Comparison of ENCODE assay signal across 8 cellular contexts in the genomic region with DNA sequence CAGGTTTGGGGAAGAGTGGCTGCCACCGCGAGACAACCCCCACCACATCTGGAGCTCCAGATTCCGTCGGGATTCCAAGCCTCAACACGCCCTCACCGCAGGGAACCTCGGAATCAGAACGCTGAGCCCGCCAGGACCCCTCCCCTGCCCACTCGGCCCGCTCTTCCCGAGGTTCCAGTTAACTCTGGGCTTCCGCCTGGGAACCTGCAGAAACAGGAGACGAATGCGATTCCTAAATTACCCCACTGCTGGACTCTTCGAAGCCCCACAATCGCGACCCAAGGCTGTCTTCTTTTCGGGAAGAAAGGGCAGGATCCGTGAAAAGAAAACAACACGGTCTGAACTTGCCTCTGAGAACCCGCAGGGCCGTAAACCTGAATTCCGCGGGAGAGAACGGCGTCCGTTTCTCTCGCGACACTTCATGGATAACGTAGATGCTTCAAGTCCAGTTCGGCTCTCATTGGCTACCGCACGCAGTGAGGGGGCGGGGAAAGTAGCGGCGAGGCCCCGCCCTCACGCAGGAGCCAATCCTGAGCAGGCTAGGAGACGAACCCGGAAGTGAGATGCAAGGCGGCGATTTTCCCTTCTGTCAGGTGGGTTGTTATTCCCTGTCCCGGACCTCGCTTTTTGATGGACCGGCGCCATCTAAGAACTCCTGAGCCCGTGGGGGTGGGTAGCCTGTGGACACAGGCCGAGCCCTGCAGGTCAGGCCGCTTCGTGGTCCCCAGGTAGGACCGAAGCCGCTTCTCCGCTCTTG. TPM values are rescaled to one million over a fixed set of nuclear protein-coding genes. Genes with fewer than 3 reads are reported as not detected.
DNase-seq lines count a peak whose midpoint lies in the region; ATAC-seq, FAIRE-seq and TF ChIP-seq lines count a peak whose summit lies in the region.

A gene with protein sequence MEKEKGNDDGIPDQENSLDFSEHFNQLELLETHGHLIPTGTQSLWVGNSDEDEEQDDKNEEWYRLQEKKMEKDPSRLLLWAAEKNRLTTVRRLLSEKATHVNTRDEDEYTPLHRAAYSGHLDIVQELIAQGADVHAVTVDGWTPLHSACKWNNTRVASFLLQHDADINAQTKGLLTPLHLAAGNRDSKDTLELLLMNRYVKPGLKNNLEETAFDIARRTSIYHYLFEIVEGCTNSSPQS (plus strand): TSS at position 542 of the 757 bp plus-strand sequence. CDS start 2,710 bp downstream, outside the sequence.
A gene (minus strand): TSS at position 402 of the 757 bp plus-strand sequence. CDS start 1,043 bp downstream, outside the sequence.

- intact Hi-C loops in psoas muscle (cut with DNase I), result loop anchor here in 1 of 2 donors (10.0 kb wide), 1 partner anchor 471 kb away; no protein-coding TSS in a partner anchor

- H3K27ac ChIP-seq in right atrium auricular region, result peak within 1 kb of the TSS; percentile 68 to 81
- H3K27ac ChIP-seq in psoas muscle, result peak within 1 kb of the TSS; percentile 78

- H3K9me3 ChIP-seq in right atrium auricular region, result no peaks in the 10 kb centered on the region
- H3K9me3 ChIP-seq in psoas muscle, result no peaks in the 10 kb centered on the region

- DNase-seq in NCI-H187 (lab: John Stamatoyannopoulos, UW) (peak; percentile 91 to 96), T-helper 2 cell (peak; percentile 88 to 98 (median 94)), anterior cingulate cortex (lab: John Stamatoyannopoulos, UW) (peak; percentile 63 to 98 (median 93)), right atrium auricular region (ENCODE audit: low spot score) (peak; percentile 99), psoas muscle (peak; percentile 95 to 98), urothelium cell line (ENCODE audit: low spot score) (peak; percentile 96)

- ATAC-seq in GM18498 (IDR thresholded peaks at IDR 0.05; ENCODE audit: unreplicated experiment) (peak; percentile 100), HG02938 (IDR thresholded peaks at IDR 0.05; ENCODE audit: unreplicated experiment) (peak; percentile 99), psoas muscle (peak; percentile 100)

- H3K27me3 ChIP-seq in right atrium auricular region (no peaks in the 10 kb centered on the region), psoas muscle (ENCODE audit: insufficient read depth in 3 of 3, low read length in 2 of 3) (no peaks in the 10 kb centered on the region)

- H3K4me3 ChIP-seq in right atrium auricular region (peak within 1 kb of the TSS; percentile 77), psoas muscle (peak within 1 kb of the TSS; percentile 88)

- peaks cover 0 to 17% of the 10 kb centered on the region in 2 donors for H3K4me1 ChIP-seq in right atrium auricular region
- peaks cover 16% of the 10 kb centered on the region for H3K4me1 ChIP-seq in psoas muscle

- FAIRE-seq in urothelium cell line (lab: Jason Lieb, UNC), result peak; percentile 95

- WGBS in psoas muscle, 3 donors, result 0% methylated on average over 53 to 54 of the region's 54 CpGs

- TF ChIP-seq CTCF in right atrium auricular region (IDR thresholded peaks at IDR 0.05) (no peak), psoas muscle (IDR thresholded peaks at IDR 0.05) (no peak)

- H3K36me3 ChIP-seq in right atrium auricular region (peaks cover 28% of the 10 kb centered on the region), psoas muscle (ENCODE audit: insufficient read depth in 1 of 2, low read depth in 1 of 2) (peaks cover 2 to 43% of the 10 kb centered on the region in 2 donors)

RNA-seq across cellular contexts. Expression of the first gene that starts in this region (rescaled TPM):
- 1 to 10 TPM; 4.3 to 6.9 TPM for total RNA-seq in right atrium auricular region
- total RNA-seq in psoas muscle, result 10 to 100 TPM in 1 of 4 donors, 1 to 10 TPM in 3; 5.4 to 13.7 (median 5.7) TPM
- 10 to 100 TPM in 2 of 3 donors, 1 to 10 TPM in 1; 9.7 to 37.9 (median 12.3) TPM for polyA plus RNA-seq in psoas muscle

RNA-seq across cellular contexts. Expression of the second gene that starts in this region (rescaled TPM):
- total RNA-seq in right atrium auricular region, result 1 to 10 TPM; 5.8 to 6.0 TPM
- total RNA-seq in psoas muscle, result 1 to 10 TPM; 6.4 to 8.3 (median 8.1) TPM
- polyA plus RNA-seq in psoas muscle, result 1 to 10 TPM; 1.9 to 9.0 (median 3.0) TPM

Comparison
In these comparisons a context has a peak if more than half of its experiments do, and no peak if none do; other contexts are left out.
1. Peak in every context shown above with its lines: DNase-seq, ATAC-seq, H3K4me3 ChIP-seq and H3K27ac ChIP-seq.